In genomic region chr13:53499551-53499950, GRCh38 we compare ENCODE assay signal across 26 cellular contexts.
"Had no signal": no experiment of that assay in that cellular context is flagged by ENCODE, and none has a peak within 500 bp of the region (broad histone marks: within the 10 kb centered on the region; RNA-seq: fewer than 3 reads in every experiment).

No MANE protein-coding gene starts in this region.

- H3K36me3 Mint-ChIP-seq: activated naive CD4-positive, alpha-beta T cell treated with anti-CD3 and anti-CD28 coated beads, Interleukin-2, amount 10 ng/mL, durations not matched to agents 7 days and 5 days; brain; naive B cell had no signal

- ATAC-seq: activated CD4-positive, CD25-positive, alpha-beta regulatory T cell treated with anti-CD3 and anti-CD28 coated beads, Interleukin-2, amount 50 U/mL, for 24 hours; activated naive CD8-positive, alpha-beta T cell treated with anti-CD3 and anti-CD28 coated beads, Interleukin-2, amount 50 U/mL, for 24 hours; left cardiac atrium; mucosa of descending colon; stimulated activated naive CD8-positive, alpha-beta T cell treated with anti-CD3 and anti-CD28 coated beads, Interleukin-15, Interleukin-2, amounts not matched to agents 100 U/mL and 50 U/mL, for 24 hours had no signal

- H3K4me3 ChIP-seq: mucosa of descending colon, prostate gland, right atrium auricular region, suprapubic skin, transverse colon, uterus had no signal

- H3K27me3 Mint-ChIP-seq: activated CD4-positive, alpha-beta T cell treated with anti-CD3 and anti-CD28 coated beads, Interleukin-2, amount 10 ng/mL, durations not matched to agents 7 days and 5 days; activated naive CD4-positive, alpha-beta T cell treated with anti-CD3 and anti-CD28 coated beads, Interleukin-2, amount 10 ng/mL, durations not matched to agents 7 days and 5 days; activated naive CD8-positive, alpha-beta T cell treated with anti-CD3 and anti-CD28 coated beads, Interleukin-2, amount 50 U/mL, for 24 hours; brain; naive B cell had no signal

- FAIRE-seq: colon had no signal

- H3K4me3 Mint-ChIP-seq: activated CD4-positive, alpha-beta T cell treated with anti-CD3 and anti-CD28 coated beads, Interleukin-2, amount 10 ng/mL, durations not matched to agents 7 days and 5 days; activated naive CD4-positive, alpha-beta T cell treated with anti-CD3 and anti-CD28 coated beads, Interleukin-2, amount 10 ng/mL, durations not matched to agents 7 days and 5 days; activated naive CD8-positive, alpha-beta T cell treated with anti-CD3 and anti-CD28 coated beads, Interleukin-2, amount 50 U/mL, for 24 hours; brain; endodermal cell; naive B cell; neural crest cell had no signal

- H3K27ac ChIP-seq: epithelial cell of prostate, prostate gland, right atrium auricular region, suprapubic skin, transverse colon, uterus had no signal

- H3K9me3 Mint-ChIP-seq: activated CD4-positive, alpha-beta T cell treated with anti-CD3 and anti-CD28 coated beads, Interleukin-2, amount 10 ng/mL, durations not matched to agents 7 days and 5 days; activated naive CD4-positive, alpha-beta T cell treated with anti-CD3 and anti-CD28 coated beads, Interleukin-2, amount 10 ng/mL, durations not matched to agents 7 days and 5 days; endodermal cell had no signal

- H3K4me1 ChIP-seq: prostate gland, right atrium auricular region, suprapubic skin, transverse colon, uterus had no signal

- DNase-seq: activated CD4-positive, alpha-beta T cell treated with anti-CD3 and anti-CD28 coated beads, Interleukin-2, amount 10 ng/mL, durations not matched to agents 7 days and 5 days; activated CD8-positive, alpha-beta memory T cell treated with anti-CD3 and anti-CD28 coated beads, Interleukin-2, amount 50 U/mL, for 4 hours; activated effector memory CD4-positive, alpha-beta T cell treated with Interleukin-2 at 50 U/mL for 16 hours; activated naive CD4-positive, alpha-beta T cell treated with anti-CD3 and anti-CD28 coated beads, Interleukin-2, amount 10 ng/mL, durations not matched to agents 7 days and 5 days; activated naive CD8-positive, alpha-beta T cell treated with anti-CD3 and anti-CD28 coated beads, Interleukin-2, amount 50 U/mL, for 24 hours; activated T-cell treated with anti-CD3 and anti-CD28 coated beads, Interleukin-2, amount 50 U/mL, for 48 hours; anterior cingulate cortex; endodermal cell; foreskin fibroblast; left cardiac atrium; mesenchymal stem cell; mucosa of descending colon; naive B cell; stimulated activated CD4-positive, alpha-beta T cell treated with anti-CD3 and anti-CD28 coated beads, Interleukin-12 subunit alpha, Interleukin-12 subunit beta, amount 100 ng/mL, for 4 hours; stimulated activated CD4-positive, alpha-beta T cell treated with anti-CD3 and anti-CD28 coated beads, Interleukin-2, amount 100 ng/mL, for 24 hours; stimulated activated naive CD8-positive, alpha-beta T cell treated with anti-CD3 and anti-CD28 coated beads, Interleukin-15, Interleukin-2, amounts not matched to agents 100 U/mL and 50 U/mL, for 24 hours; transverse colon; uterus had no signal

- H3K36me3 ChIP-seq: prostate gland, right atrium auricular region, suprapubic skin, transverse colon, uterus had no signal

- H3K9me3 ChIP-seq: mucosa of descending colon, prostate gland, right atrium auricular region, transverse colon, uterus had no signal

- H3K27ac Mint-ChIP-seq: activated CD4-positive, alpha-beta T cell treated with anti-CD3 and anti-CD28 coated beads, Interleukin-2, amount 10 ng/mL, durations not matched to agents 7 days and 5 days; activated naive CD4-positive, alpha-beta T cell treated with anti-CD3 and anti-CD28 coated beads, Interleukin-2, amount 10 ng/mL, durations not matched to agents 7 days and 5 days; activated naive CD8-positive, alpha-beta T cell treated with anti-CD3 and anti-CD28 coated beads, Interleukin-2, amount 50 U/mL, for 24 hours; brain; endodermal cell; naive B cell had no signal

- H3K27me3 ChIP-seq: right atrium auricular region, suprapubic skin, transverse colon, uterus had no signal

- H3K4me1 Mint-ChIP-seq: activated CD4-positive, alpha-beta T cell treated with anti-CD3 and anti-CD28 coated beads, Interleukin-2, amount 10 ng/mL, durations not matched to agents 7 days and 5 days; activated naive CD4-positive, alpha-beta T cell treated with anti-CD3 and anti-CD28 coated beads, Interleukin-2, amount 10 ng/mL, durations not matched to agents 7 days and 5 days; activated naive CD8-positive, alpha-beta T cell treated with anti-CD3 and anti-CD28 coated beads, Interleukin-2, amount 50 U/mL, for 24 hours; brain; endodermal cell; naive B cell; neural crest cell had no signal
